ENCODE assay signal across 1 cellular context in the genomic region with DNA sequence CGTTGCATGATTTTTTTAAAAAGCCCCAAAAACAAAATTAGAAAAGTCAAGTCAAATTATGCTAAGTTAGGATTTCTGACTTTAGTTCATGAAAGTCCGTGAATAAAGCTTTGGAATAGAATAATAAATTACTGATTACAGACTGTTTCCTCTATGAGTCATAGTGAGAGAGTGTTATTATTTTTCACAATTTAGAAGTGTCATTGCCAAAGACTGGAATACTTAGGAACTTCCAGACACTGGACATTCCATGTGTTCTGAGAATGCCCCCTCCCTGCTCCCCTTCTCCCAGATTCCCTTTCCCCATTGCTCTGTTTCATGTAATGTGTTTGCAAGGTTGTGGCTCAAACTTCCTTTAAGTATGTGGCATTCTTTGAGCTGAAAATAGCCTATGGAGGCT.
TF ChIP-seq lines count a peak whose summit lies in the region.

No MANE protein-coding gene starts in this region.

TF ChIP-seq in GM12878, 131 proteins besides CTCF, POLR2A, EP300 and RAD21 (continued from another document and continues in another):
- TF ChIP-seq, protein P1, sequence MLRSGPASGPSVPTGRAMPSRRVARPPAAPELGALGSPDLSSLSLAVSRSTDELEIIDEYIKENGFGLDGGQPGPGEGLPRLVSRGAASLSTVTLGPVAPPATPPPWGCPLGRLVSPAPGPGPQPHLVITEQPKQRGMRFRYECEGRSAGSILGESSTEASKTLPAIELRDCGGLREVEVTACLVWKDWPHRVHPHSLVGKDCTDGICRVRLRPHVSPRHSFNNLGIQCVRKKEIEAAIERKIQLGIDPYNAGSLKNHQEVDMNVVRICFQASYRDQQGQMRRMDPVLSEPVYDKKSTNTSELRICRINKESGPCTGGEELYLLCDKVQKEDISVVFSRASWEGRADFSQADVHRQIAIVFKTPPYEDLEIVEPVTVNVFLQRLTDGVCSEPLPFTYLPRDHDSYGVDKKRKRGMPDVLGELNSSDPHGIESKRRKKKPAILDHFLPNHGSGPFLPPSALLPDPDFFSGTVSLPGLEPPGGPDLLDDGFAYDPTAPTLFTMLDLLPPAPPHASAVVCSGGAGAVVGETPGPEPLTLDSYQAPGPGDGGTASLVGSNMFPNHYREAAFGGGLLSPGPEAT (IDR thresholded peaks at IDR 0.05; ENCODE audit: low read depth): peak; percentile 86
- TF ChIP-seq, protein P2, sequence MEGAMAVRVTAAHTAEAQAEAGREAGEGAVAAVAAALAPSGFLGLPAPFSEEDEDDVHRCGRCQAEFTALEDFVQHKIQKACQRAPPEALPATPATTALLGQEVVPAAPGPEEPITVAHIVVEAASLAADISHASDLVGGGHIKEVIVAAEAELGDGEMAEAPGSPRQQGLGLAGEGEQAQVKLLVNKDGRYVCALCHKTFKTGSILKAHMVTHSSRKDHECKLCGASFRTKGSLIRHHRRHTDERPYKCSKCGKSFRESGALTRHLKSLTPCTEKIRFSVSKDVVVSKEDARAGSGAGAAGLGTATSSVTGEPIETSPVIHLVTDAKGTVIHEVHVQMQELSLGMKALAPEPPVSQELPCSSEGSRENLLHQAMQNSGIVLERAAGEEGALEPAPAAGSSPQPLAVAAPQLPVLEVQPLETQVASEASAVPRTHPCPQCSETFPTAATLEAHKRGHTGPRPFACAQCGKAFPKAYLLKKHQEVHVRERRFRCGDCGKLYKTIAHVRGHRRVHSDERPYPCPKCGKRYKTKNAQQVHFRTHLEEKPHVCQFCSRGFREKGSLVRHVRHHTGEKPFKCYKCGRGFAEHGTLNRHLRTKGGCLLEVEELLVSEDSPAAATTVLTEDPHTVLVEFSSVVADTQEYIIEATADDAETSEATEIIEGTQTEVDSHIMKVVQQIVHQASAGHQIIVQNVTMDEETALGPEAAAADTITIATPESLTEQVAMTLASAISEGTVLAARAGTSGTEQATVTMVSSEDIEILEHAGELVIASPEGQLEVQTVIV (IDR thresholded peaks at IDR 0.05; ENCODE audit: borderline replicate concordance, partially characterized antibody): no peak
- TF ChIP-seq, protein P3, sequence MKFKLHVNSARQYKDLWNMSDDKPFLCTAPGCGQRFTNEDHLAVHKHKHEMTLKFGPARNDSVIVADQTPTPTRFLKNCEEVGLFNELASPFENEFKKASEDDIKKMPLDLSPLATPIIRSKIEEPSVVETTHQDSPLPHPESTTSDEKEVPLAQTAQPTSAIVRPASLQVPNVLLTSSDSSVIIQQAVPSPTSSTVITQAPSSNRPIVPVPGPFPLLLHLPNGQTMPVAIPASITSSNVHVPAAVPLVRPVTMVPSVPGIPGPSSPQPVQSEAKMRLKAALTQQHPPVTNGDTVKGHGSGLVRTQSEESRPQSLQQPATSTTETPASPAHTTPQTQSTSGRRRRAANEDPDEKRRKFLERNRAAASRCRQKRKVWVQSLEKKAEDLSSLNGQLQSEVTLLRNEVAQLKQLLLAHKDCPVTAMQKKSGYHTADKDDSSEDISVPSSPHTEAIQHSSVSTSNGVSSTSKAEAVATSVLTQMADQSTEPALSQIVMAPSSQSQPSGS (IDR thresholded peaks at IDR 0.05; ENCODE audit: low read length): no peak
- TF ChIP-seq EED (IDR thresholded peaks at IDR 0.05; ENCODE audit: low read depth) (no peak), HDGF (IDR thresholded peaks at IDR 0.05) (no peak), NBN (IDR thresholded peaks at IDR 0.05) (0 out of 2 replicates have a peak, but pooled peaks have one; percentile 31), POLR2AphosphoS5 (IDR thresholded peaks at IDR 0.05; ENCODE audit: low read length) (no peak), ZNF217 (IDR thresholded peaks at IDR 0.05) (no peak), CBFB (IDR thresholded peaks at IDR 0.05; ENCODE audit: low read depth) (no peak), NRF1 (conservative IDR thresholded peaks at IDR 0.05; ENCODE audit: low read depth, low read length) (no peak), BMI1 (IDR thresholded peaks at IDR 0.05; ENCODE audit: borderline replicate concordance) (no peak), CEBPB (IDR thresholded peaks at IDR 0.05; ENCODE audit: borderline replicate concordance in 1 of 2, low read depth in 2 of 2, low read length in 2 of 2) (no peak), IKZF1 (conservative IDR thresholded peaks at IDR 0.05) (peak; percentile 90), ZZZ3 (IDR thresholded peaks at IDR 0.05; ENCODE audit: control insufficient read depth, insufficient read length, low read depth) (no peak), MEF2A (IDR thresholded peaks at IDR 0.05; ENCODE audit: insufficient read depth, low read depth, low read length) (no peak), ZNF622 (IDR thresholded peaks at IDR 0.05) (no peak), RAD51 (IDR thresholded peaks at IDR 0.05) (no peak), SMAD1 (IDR thresholded peaks at IDR 0.05; ENCODE audit: low read depth, partially characterized antibody) (no peak), MTA2 (IDR thresholded peaks at IDR 0.05; ENCODE audit: low read depth) (peak; percentile 73), PAX5 (IDR thresholded peaks at IDR 0.05; ENCODE audit: borderline replicate concordance, low read depth, low read length) (no peak), RB1 (IDR thresholded peaks at IDR 0.05; ENCODE audit: borderline replicate concordance) (no peak), CBX3 (IDR thresholded peaks at IDR 0.05; ENCODE audit: borderline replicate concordance, low read depth) (no peak), CHD2 (IDR thresholded peaks at IDR 0.05; ENCODE audit: borderline replicate concordance, low read depth, low read length) (no peak), RFX5 (IDR thresholded peaks at IDR 0.05; ENCODE audit: low read depth, low read length) (no peak), SIN3A (IDR thresholded peaks at IDR 0.05; ENCODE audit: low read depth, low read length) (no peak), ATF7 (IDR thresholded peaks at IDR 0.05; ENCODE audit: low read depth) (0 out of 2 replicates have a peak, but pooled peaks have one; percentile 33), NR2F1 (conservative IDR thresholded peaks at IDR 0.05) (no peak)
- TF ChIP-seq, protein P4, sequence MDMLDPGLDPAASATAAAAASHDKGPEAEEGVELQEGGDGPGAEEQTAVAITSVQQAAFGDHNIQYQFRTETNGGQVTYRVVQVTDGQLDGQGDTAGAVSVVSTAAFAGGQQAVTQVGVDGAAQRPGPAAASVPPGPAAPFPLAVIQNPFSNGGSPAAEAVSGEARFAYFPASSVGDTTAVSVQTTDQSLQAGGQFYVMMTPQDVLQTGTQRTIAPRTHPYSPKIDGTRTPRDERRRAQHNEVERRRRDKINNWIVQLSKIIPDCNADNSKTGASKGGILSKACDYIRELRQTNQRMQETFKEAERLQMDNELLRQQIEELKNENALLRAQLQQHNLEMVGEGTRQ (IDR thresholded peaks at IDR 0.05; ENCODE audit: borderline replicate concordance, low read depth, low read length): no peak
- TF ChIP-seq, protein P5, sequence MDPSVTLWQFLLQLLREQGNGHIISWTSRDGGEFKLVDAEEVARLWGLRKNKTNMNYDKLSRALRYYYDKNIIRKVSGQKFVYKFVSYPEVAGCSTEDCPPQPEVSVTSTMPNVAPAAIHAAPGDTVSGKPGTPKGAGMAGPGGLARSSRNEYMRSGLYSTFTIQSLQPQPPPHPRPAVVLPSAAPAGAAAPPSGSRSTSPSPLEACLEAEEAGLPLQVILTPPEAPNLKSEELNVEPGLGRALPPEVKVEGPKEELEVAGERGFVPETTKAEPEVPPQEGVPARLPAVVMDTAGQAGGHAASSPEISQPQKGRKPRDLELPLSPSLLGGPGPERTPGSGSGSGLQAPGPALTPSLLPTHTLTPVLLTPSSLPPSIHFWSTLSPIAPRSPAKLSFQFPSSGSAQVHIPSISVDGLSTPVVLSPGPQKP (IDR thresholded peaks at IDR 0.05; ENCODE audit: low read depth, low read length): no peak
- TF ChIP-seq, protein P6, sequence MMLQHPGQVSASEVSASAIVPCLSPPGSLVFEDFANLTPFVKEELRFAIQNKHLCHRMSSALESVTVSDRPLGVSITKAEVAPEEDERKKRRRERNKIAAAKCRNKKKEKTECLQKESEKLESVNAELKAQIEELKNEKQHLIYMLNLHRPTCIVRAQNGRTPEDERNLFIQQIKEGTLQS (IDR thresholded peaks at IDR 0.05; ENCODE audit: borderline replicate concordance, extremely low read depth, low read depth, low read length): no peak
- TF ChIP-seq, protein P7, sequence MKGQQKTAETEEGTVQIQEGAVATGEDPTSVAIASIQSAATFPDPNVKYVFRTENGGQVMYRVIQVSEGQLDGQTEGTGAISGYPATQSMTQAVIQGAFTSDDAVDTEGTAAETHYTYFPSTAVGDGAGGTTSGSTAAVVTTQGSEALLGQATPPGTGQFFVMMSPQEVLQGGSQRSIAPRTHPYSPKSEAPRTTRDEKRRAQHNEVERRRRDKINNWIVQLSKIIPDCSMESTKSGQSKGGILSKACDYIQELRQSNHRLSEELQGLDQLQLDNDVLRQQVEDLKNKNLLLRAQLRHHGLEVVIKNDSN (IDR thresholded peaks at IDR 0.05; ENCODE audit: borderline replicate concordance, extremely low read length, insufficient read depth, low read depth, low read length): no peak
- TF ChIP-seq, protein P8, sequence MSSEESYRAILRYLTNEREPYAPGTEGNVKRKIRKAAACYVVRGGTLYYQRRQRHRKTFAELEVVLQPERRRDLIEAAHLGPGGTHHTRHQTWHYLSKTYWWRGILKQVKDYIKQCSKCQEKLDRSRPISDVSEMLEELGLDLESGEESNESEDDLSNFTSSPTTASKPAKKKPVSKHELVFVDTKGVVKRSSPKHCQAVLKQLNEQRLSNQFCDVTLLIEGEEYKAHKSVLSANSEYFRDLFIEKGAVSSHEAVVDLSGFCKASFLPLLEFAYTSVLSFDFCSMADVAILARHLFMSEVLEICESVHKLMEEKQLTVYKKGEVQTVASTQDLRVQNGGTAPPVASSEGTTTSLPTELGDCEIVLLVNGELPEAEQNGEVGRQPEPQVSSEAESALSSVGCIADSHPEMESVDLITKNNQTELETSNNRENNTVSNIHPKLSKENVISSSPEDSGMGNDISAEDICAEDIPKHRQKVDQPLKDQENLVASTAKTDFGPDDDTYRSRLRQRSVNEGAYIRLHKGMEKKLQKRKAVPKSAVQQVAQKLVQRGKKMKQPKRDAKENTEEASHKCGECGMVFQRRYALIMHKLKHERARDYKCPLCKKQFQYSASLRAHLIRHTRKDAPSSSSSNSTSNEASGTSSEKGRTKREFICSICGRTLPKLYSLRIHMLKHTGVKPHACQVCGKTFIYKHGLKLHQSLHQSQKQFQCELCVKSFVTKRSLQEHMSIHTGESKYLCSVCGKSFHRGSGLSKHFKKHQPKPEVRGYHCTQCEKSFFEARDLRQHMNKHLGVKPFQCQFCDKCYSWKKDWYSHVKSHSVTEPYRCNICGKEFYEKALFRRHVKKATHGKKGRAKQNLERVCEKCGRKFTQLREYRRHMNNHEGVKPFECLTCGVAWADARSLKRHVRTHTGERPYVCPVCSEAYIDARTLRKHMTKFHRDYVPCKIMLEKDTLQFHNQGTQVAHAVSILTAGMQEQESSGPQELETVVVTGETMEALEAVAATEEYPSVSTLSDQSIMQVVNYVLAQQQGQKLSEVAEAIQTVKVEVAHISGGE (CRISPR knock-in tag; IDR thresholded peaks at IDR 0.05): no peak
- TF ChIP-seq, protein P9, sequence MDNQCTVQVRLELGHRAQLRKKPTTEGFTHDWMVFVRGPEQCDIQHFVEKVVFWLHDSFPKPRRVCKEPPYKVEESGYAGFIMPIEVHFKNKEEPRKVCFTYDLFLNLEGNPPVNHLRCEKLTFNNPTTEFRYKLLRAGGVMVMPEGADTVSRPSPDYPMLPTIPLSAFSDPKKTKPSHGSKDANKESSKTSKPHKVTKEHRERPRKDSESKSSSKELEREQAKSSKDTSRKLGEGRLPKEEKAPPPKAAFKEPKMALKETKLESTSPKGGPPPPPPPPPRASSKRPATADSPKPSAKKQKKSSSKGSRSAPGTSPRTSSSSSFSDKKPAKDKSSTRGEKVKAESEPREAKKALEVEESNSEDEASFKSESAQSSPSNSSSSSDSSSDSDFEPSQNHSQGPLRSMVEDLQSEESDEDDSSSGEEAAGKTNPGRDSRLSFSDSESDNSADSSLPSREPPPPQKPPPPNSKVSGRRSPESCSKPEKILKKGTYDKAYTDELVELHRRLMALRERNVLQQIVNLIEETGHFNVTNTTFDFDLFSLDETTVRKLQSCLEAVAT (IDR thresholded peaks at IDR 0.05): no peak
- TF ChIP-seq, protein P10, sequence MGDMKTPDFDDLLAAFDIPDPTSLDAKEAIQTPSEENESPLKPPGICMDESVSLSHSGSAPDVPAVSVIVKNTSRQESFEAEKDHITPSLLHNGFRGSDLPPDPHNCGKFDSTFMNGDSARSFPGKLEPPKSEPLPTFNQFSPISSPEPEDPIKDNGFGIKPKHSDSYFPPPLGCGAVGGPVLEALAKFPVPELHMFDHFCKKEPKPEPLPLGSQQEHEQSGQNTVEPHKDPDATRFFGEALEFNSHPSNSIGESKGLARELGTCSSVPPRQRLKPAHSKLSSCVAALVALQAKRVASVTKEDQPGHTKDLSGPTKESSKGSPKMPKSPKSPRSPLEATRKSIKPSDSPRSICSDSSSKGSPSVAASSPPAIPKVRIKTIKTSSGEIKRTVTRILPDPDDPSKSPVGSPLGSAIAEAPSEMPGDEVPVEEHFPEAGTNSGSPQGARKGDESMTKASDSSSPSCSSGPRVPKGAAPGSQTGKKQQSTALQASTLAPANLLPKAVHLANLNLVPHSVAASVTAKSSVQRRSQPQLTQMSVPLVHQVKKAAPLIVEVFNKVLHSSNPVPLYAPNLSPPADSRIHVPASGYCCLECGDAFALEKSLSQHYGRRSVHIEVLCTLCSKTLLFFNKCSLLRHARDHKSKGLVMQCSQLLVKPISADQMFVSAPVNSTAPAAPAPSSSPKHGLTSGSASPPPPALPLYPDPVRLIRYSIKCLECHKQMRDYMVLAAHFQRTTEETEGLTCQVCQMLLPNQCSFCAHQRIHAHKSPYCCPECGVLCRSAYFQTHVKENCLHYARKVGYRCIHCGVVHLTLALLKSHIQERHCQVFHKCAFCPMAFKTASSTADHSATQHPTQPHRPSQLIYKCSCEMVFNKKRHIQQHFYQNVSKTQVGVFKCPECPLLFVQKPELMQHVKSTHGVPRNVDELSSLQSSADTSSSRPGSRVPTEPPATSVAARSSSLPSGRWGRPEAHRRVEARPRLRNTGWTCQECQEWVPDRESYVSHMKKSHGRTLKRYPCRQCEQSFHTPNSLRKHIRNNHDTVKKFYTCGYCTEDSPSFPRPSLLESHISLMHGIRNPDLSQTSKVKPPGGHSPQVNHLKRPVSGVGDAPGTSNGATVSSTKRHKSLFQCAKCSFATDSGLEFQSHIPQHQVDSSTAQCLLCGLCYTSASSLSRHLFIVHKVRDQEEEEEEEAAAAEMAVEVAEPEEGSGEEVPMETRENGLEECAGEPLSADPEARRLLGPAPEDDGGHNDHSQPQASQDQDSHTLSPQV (IDR thresholded peaks at IDR 0.05): no peak
